9 cellular contexts compared by ENCODE assay signal in genomic region chr20:19552144-19552895, GRCh38.
DNase-seq lines count a peak whose midpoint lies in the region; ATAC-seq and TF ChIP-seq lines count a peak whose summit lies in the region.
"Had no signal": no experiment of that assay in that cellular context is flagged by ENCODE, and none has a peak within 500 bp of the region (broad histone marks: within the 10 kb centered on the region; RNA-seq: fewer than 3 reads in every experiment).

No MANE protein-coding gene starts in this region.

- H3K9me3 ChIP-seq in lung (ENCODE audit: control insufficient read depth in 2 of 2, insufficient read depth in 1 of 2, low read length in 1 of 2) (no peaks in the 10 kb centered on the region), uterus (no peaks in the 10 kb centered on the region)

- H3K4me1 ChIP-seq in lung (ENCODE audit: control insufficient read depth in 2 of 2, insufficient read depth in 2 of 2, low read length in 2 of 2) (no peaks in the 10 kb centered on the region), uterus (no peaks in the 10 kb centered on the region)

- H3K27me3 Mint-ChIP-seq in activated naive CD4-positive, alpha-beta T cell treated with anti-CD3 and anti-CD28 coated beads for 36 hours (ENCODE audit: low read depth): no peaks in the 10 kb centered on the region

- intact Hi-C loops in activated naive CD4-positive, alpha-beta T cell treated with anti-CD3 and anti-CD28 coated beads for 36 hours (cut with micrococcal nuclease): no loop called here
- intact Hi-C loops in uterus (cut with DNase I; ENCODE audit: low total_unique reads): no loop called here

- no peak overlapping the region for H3K27ac Mint-ChIP-seq in activated naive CD4-positive, alpha-beta T cell treated with anti-CD3 and anti-CD28 coated beads for 36 hours

- peak; percentile 17 for DNase-seq in activated naive CD4-positive, alpha-beta T cell treated with anti-CD3 and anti-CD28 coated beads for 36 hours
- DNase-seq in activated naive CD4-positive, alpha-beta T cell treated with anti-CD3 and anti-CD28 coated beads, Interleukin-2, amount 50 U/mL, for 16 hours: no peak
- DNase-seq in ecto neural progenitor cell (ENCODE audit: low spot score) (peak; percentile 77), lung (ENCODE audit: low spot score) (peak; percentile 66), uterus (peak; percentile 39 to 46), NCI-H226 (no peak), superior temporal gyrus (ENCODE audit: extremely low spot score) (no peak)
- DNase-seq: occipital lobe had no signal

- ATAC-seq in lung (ENCODE audit: insufficient read depth, low FRiP score) (peak; percentile 82), GM18873 (IDR thresholded peaks at IDR 0.05; ENCODE audit: low FRiP score, unreplicated experiment) (no peak)

- H3K4me3 ChIP-seq in lung: no peak overlapping the region
- no peak overlapping the region for H3K4me3 ChIP-seq in uterus

- no peaks in the 10 kb centered on the region for H3K36me3 Mint-ChIP-seq in activated naive CD4-positive, alpha-beta T cell treated with anti-CD3 and anti-CD28 coated beads for 36 hours (ENCODE audit: low read depth)

- peaks cover 5% of the 10 kb centered on the region for H3K4me1 Mint-ChIP-seq in activated naive CD4-positive, alpha-beta T cell treated with anti-CD3 and anti-CD28 coated beads for 36 hours (ENCODE audit: low read depth)

- no peak for TF ChIP-seq POLR2A in uterus (IDR thresholded peaks at IDR 0.05)

- TF ChIP-seq CTCF in lung (IDR thresholded peaks at IDR 0.05; ENCODE audit: control extremely low read depth, extremely low read depth) (no peak), uterus (IDR thresholded peaks at IDR 0.05) (no peak)

- no peak overlapping the region for H3K27ac ChIP-seq in lung (ENCODE audit: low read depth in 1 of 2, low read length in 1 of 2)
- peak overlapping the region in 1 of 2 donors; percentile 3 for H3K27ac ChIP-seq in uterus

- WGBS in lung, 2 donors: 36 to 51% methylated on average over 4 of the region's 4 CpGs

- no peaks in the 10 kb centered on the region for H3K27me3 ChIP-seq in lung (ENCODE audit: control insufficient read depth, insufficient read depth)
- no peaks in the 10 kb centered on the region for H3K27me3 ChIP-seq in uterus

- CTCF ChIA-PET in activated naive CD4-positive, alpha-beta T cell treated with anti-CD3 and anti-CD28 coated beads for 36 hours (lab: Charles Lee): no interaction called here

- no peaks in the 10 kb centered on the region for H3K36me3 ChIP-seq in lung (ENCODE audit: control insufficient read depth in 2 of 2, insufficient read depth in 2 of 2, low read length in 2 of 2)
- no peaks in the 10 kb centered on the region for H3K36me3 ChIP-seq in uterus

- H3K9me3 Mint-ChIP-seq in activated naive CD4-positive, alpha-beta T cell treated with anti-CD3 and anti-CD28 coated beads for 36 hours: no peaks in the 10 kb centered on the region

- H3K4me3 Mint-ChIP-seq in activated naive CD4-positive, alpha-beta T cell treated with anti-CD3 and anti-CD28 coated beads for 36 hours: no peak overlapping the region

Comparison
In these comparisons a context has a peak if more than half of its experiments do, and no peak if none do; other contexts are left out.
1. DNase-seq: peak in activated naive CD4-positive, alpha-beta T cell treated with anti-CD3 and anti-CD28 coated beads for 36 hours (single experiment), ecto neural progenitor cell (single experiment), lung (single experiment) and uterus (2 of 2); none in activated naive CD4-positive, alpha-beta T cell treated with anti-CD3 and anti-CD28 coated beads, Interleukin-2, amount 50 U/mL, for 16 hours (single experiment), NCI-H226 (single experiment) and superior temporal gyrus (single experiment).